ENCODE assay signal across 24 cellular contexts in the genomic region with DNA sequence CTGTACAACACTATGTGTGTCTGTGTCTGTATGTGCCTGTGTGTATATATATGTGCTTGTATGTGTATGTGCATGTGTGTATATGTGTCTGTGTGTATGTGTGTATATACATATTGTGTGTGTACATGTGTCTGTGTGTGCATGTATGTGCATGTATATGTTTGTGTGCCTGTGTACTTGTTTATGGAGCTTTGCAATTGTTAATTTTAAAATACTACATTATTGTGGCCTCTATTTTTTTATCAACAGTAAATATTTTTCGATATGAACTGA.
DNase-seq lines count a peak whose midpoint lies in the region; ATAC-seq, FAIRE-seq and TF ChIP-seq lines count a peak whose summit lies in the region.
"Had no signal": no experiment of that assay in that cellular context is flagged by ENCODE, and none has a peak within 500 bp of the region (broad histone marks: within the 10 kb centered on the region; RNA-seq: fewer than 3 reads in every experiment).

No MANE protein-coding gene starts in this region.

- TF ChIP-seq POLR2A in HepG2 (IDR thresholded peaks at IDR 0.05; ENCODE audit: insufficient read depth in 1 of 2, low read depth in 2 of 2, low read length in 2 of 2) (no peak), right lobe of liver (IDR thresholded peaks at IDR 0.05) (no peak)

- H3K4me2 ChIP-seq in HepG2 (ENCODE audit: low read depth, low read length), result no peak overlapping the region

- H3K27ac ChIP-seq in HepG2 (ENCODE audit: extremely low read length, insufficient read depth, low read length) (no peak overlapping the region), right lobe of liver (no peak overlapping the region)
- H3K27ac ChIP-seq: 22Rv1, GM23248, heart left ventricle, SJSA1 had no signal

- peaks cover 8 to 14% of the 10 kb centered on the region in 2 donors for H3K36me3 Mint-ChIP-seq in stimulated activated naive B cell treated with anti-CD40 and anti-IgM and Interleukin-4, amounts not matched to agents 10 μg/mL and 1 μg/mL and 100 μg/mL, for 72 hours
- H3K36me3 Mint-ChIP-seq: activated CD8-positive, alpha-beta memory T cell treated with anti-CD3 and anti-CD28 coated beads, Interleukin-2, amount 10 ng/mL, durations not matched to agents 7 days and 5 days; CD14-positive monocyte had no signal

- no peaks in the 10 kb centered on the region for H4K20me1 ChIP-seq in HepG2 (ENCODE audit: insufficient read depth, low read length)

- H2AFZ ChIP-seq in HepG2 (ENCODE audit: low read length), result no peak overlapping the region
- H2AFZ ChIP-seq: GM23248 had no signal

- intact Hi-C loops in HepG2 (cut with micrococcal nuclease; ENCODE audit: unreplicated experiment) (no loop called here), right lobe of liver (cut with DNase I) (no loop called here)

- no peak for TF ChIP-seq RAD21 in HepG2 (CRISPR knock-in tag; IDR thresholded peaks at IDR 0.05)

- in situ Hi-C loops in HepG2 (cut with HindIII; ENCODE audit: extremely low pct_ligation_motif_present, low pct_unique_long_range_greater_than_20kb), result no loop called here

- H3K9me3 ChIP-seq in HepG2 (ENCODE audit: low read length) (no peaks in the 10 kb centered on the region), right lobe of liver (no peaks in the 10 kb centered on the region), BE2C (no peaks in the 10 kb centered on the region)
- H3K9me3 ChIP-seq: SJSA1 had no signal

- no TSS peak for BruUV-seq in HepG2 (replicated peaks; lab: Mats Ljungman, UMichigan)

- no peaks in the 10 kb centered on the region for H3K4me1 ChIP-seq in HepG2 (ENCODE audit: insufficient read depth, low read length)
- H3K4me1 ChIP-seq in right lobe of liver, result no peaks in the 10 kb centered on the region
- no peaks in the 10 kb centered on the region for H3K4me1 ChIP-seq in BE2C
- H3K4me1 ChIP-seq: heart left ventricle, SJSA1 had no signal

- H3K36me3 ChIP-seq in HepG2 (replicated peaks in 1 of 2; ENCODE audit: control insufficient read depth in 1 of 2, insufficient read depth in 2 of 2, low read length in 2 of 2) (no peaks in the 10 kb centered on the region), right lobe of liver (no peaks in the 10 kb centered on the region), BE2C (no peaks in the 10 kb centered on the region)
- H3K36me3 ChIP-seq: heart left ventricle, SJSA1 had no signal

- peaks cover 53 to 60% of the 10 kb centered on the region in 2 donors for H3K27me3 Mint-ChIP-seq in stimulated activated naive B cell treated with anti-CD40 and anti-IgM and Interleukin-4, amounts not matched to agents 10 μg/mL and 1 μg/mL and 100 μg/mL, for 72 hours

- ATAC-seq in HepG2 (no peak), right lobe of liver (no peak), HG02763 (IDR thresholded peaks at IDR 0.05; ENCODE audit: unreplicated experiment) (peak; percentile 9), HG03432 (IDR thresholded peaks at IDR 0.05; ENCODE audit: unreplicated experiment) (peak; percentile 18)
- peak; percentile 17 to 28 for ATAC-seq in stimulated activated naive B cell treated with anti-CD40 and anti-IgM and Interleukin-4, amounts not matched to agents 10 μg/mL and 1 μg/mL and 100 μg/mL, for 72 hours (replicated peaks)
- ATAC-seq: activated CD8-positive, alpha-beta memory T cell treated with anti-CD3 and anti-CD28 coated beads, Interleukin-2, amount 10 ng/mL, durations not matched to agents 7 days and 5 days; effector memory CD8-positive, alpha-beta T cell had no signal

- peaks cover 18 to 28% of the 10 kb centered on the region in 2 donors for H3K4me1 Mint-ChIP-seq in stimulated activated naive B cell treated with anti-CD40 and anti-IgM and Interleukin-4, amounts not matched to agents 10 μg/mL and 1 μg/mL and 100 μg/mL, for 72 hours
- H3K4me1 Mint-ChIP-seq: central memory CD8-positive, alpha-beta T cell; nephron had no signal

- TF ChIP-seq CTCF in HepG2 (CRISPR knock-in tag; IDR thresholded peaks at IDR 0.05), result no peak
- TF ChIP-seq CTCF in right lobe of liver (IDR thresholded peaks at IDR 0.05), result no peak
- TF ChIP-seq CTCF in BE2C (IDR thresholded peaks at IDR 0.05; ENCODE audit: low read depth, low read length), result no peak

- FAIRE-seq in HepG2 (lab: Jason Lieb, UNC), result no peak

- CTCF ChIA-PET in HepG2 (lab: Yijun Ruan, JAX; ENCODE audit: low intra/inter-chr PET ratio, low total read pairs), result no interaction called here

- peaks cover 2 to 6% of the 10 kb centered on the region in 2 experiments; a peak in 2 of 5 replicates for H3K27me3 ChIP-seq in HepG2 (ENCODE audit: control insufficient read depth in 1 of 2, insufficient read depth in 2 of 2, low read length in 2 of 2)
- no peaks in the 10 kb centered on the region for H3K27me3 ChIP-seq in right lobe of liver
- H3K27me3 ChIP-seq in BE2C, result peaks cover 13% of the 10 kb centered on the region

- no peak overlapping the region for H3K4me3 Mint-ChIP-seq in stimulated activated naive B cell treated with anti-CD40 and anti-IgM and Interleukin-4, amounts not matched to agents 10 μg/mL and 1 μg/mL and 100 μg/mL, for 72 hours
- H3K4me3 Mint-ChIP-seq: activated CD8-positive, alpha-beta memory T cell treated with anti-CD3 and anti-CD28 coated beads, Interleukin-2, amount 10 ng/mL, durations not matched to agents 7 days and 5 days; central memory CD8-positive, alpha-beta T cell; effector memory CD8-positive, alpha-beta T cell; nephron had no signal

- no peak overlapping the region for H3K27ac Mint-ChIP-seq in stimulated activated naive B cell treated with anti-CD40 and anti-IgM and Interleukin-4, amounts not matched to agents 10 μg/mL and 1 μg/mL and 100 μg/mL, for 72 hours
- H3K27ac Mint-ChIP-seq: activated CD8-positive, alpha-beta memory T cell treated with anti-CD3 and anti-CD28 coated beads, Interleukin-2, amount 10 ng/mL, durations not matched to agents 7 days and 5 days; CD14-positive monocyte; effector memory CD8-positive, alpha-beta T cell; nephron had no signal

- POLR2A ChIA-PET in HepG2 (lab: Yijun Ruan, JAX), result no interaction called here

- H3K9ac ChIP-seq in HepG2 (ENCODE audit: insufficient read depth, low read depth, low read length), result no peak overlapping the region
- H3K9ac ChIP-seq: GM23248 had no signal

- H3K79me2 ChIP-seq in HepG2 (ENCODE audit: insufficient read depth, low read length), result no peaks in the 10 kb centered on the region

- WGBS in HepG2 (ENCODE audit: low lambda C conversion rate), result 3% methylated on average over 1 of the region's 1 CpG
- 69% methylated on average over 1 of the region's 1 CpG for WGBS in right lobe of liver (ENCODE audit: insufficient coverage, low coverage, low lambda C conversion rate, missing lambda C conversion rate)

- H3K4me3 ChIP-seq in HepG2 (replicated peaks in 1 of 3; ENCODE audit: insufficient read depth in 1 of 3, low read depth in 2 of 3, low read length in 3 of 3) (no peak overlapping the region), right lobe of liver (no peak overlapping the region), BE2C (ENCODE audit: low read depth, low read length) (no peak overlapping the region)
- H3K4me3 ChIP-seq: GM23248, heart left ventricle, SJSA1 had no signal

- TF ChIP-seq EP300 in HepG2 (IDR thresholded peaks at IDR 0.05; ENCODE audit: low read depth in 2 of 2, low read length in 2 of 2), result no peak
- no peak for TF ChIP-seq EP300 in HepG2 (CRISPR knock-in tag; IDR thresholded peaks at IDR 0.05; ENCODE audit: borderline replicate concordance)

- DNase-seq in HepG2 (ENCODE audit: low spot score) (no peak), right lobe of liver (no peak), BE2C (no peak), COR-L47 (lab: John Stamatoyannopoulos, UW) (no peak), NCI-H2196 treated with DMSO at 0.1 percent for 48 hours (lab: John Stamatoyannopoulos, UW; ENCODE audit: unreplicated experiment) (no peak)
- DNase-seq in stimulated activated naive B cell treated with anti-CD40 and anti-IgM and Interleukin-4, amounts not matched to agents 10 μg/mL and 1 μg/mL and 100 μg/mL, for 72 hours, result no peak
- DNase-seq: activated CD4-positive, alpha-beta T cell treated with anti-CD3 and anti-CD28 coated beads for 1 hour; activated effector memory CD4-positive, alpha-beta T cell treated with Interleukin-2 at 50 U/mL for 16 hours; DMS79; effector memory CD8-positive, alpha-beta T cell; GM23248; heart left ventricle; NCI-H1694; NCI-H510A; stimulated activated CD4-positive, alpha-beta T cell treated with anti-CD3 and anti-CD28 coated beads, Interleukin-12 subunit alpha, Interleukin-12 subunit beta, amount 100 ng/mL, for 4 hours; stimulated activated naive CD8-positive, alpha-beta T cell treated with anti-CD3 and anti-CD28 coated beads, Interleukin-15, Interleukin-2, amounts not matched to agents 100 U/mL and 50 U/mL, for 24 hours had no signal

- H3K9me3 Mint-ChIP-seq in stimulated activated naive B cell treated with anti-CD40 and anti-IgM and Interleukin-4, amounts not matched to agents 10 μg/mL and 1 μg/mL and 100 μg/mL, for 72 hours, result peaks cover 18 to 23% of the 10 kb centered on the region in 2 donors

TF ChIP-seq in HepG2, 621 proteins besides CTCF, POLR2A, EP300 and RAD21:
- no peak for TF ChIP-seq ZNF839 (CRISPR knock-in tag; IDR thresholded peaks at IDR 0.05; ENCODE audit: borderline replicate concordance)
- TF ChIP-seq, protein P1, sequence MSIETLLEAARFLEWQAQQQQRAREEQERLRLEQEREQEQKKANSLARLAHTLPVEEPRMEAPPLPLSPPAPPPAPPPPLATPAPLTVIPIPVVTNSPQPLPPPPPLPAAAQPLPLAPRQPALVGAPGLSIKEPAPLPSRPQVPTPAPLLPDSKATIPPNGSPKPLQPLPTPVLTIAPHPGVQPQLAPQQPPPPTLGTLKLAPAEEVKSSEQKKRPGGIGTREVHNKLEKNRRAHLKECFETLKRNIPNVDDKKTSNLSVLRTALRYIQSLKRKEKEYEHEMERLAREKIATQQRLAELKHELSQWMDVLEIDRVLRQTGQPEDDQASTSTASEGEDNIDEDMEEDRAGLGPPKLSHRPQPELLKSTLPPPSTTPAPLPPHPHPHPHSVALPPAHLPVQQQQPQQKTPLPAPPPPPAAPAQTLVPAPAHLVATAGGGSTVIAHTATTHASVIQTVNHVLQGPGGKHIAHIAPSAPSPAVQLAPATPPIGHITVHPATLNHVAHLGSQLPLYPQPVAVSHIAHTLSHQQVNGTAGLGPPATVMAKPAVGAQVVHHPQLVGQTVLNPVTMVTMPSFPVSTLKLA (IDR thresholded peaks at IDR 0.05), result peak; percentile 52; the same call in 1 of the 2 replicates

Comparison
In these comparisons a context has a peak if more than half of its experiments do, and no peak if none do; other contexts are left out.
1. ATAC-seq: peak in HG02763 (single experiment), HG03432 (single experiment) and stimulated activated naive B cell treated with anti-CD40 and anti-IgM and Interleukin-4, amounts not matched to agents 10 μg/mL and 1 μg/mL and 100 μg/mL, for 72 hours (2 of 2); none in HepG2 (single experiment) and right lobe of liver (0 of 4).